ENCODE assay signal across 2 cellular contexts in the genomic region with DNA sequence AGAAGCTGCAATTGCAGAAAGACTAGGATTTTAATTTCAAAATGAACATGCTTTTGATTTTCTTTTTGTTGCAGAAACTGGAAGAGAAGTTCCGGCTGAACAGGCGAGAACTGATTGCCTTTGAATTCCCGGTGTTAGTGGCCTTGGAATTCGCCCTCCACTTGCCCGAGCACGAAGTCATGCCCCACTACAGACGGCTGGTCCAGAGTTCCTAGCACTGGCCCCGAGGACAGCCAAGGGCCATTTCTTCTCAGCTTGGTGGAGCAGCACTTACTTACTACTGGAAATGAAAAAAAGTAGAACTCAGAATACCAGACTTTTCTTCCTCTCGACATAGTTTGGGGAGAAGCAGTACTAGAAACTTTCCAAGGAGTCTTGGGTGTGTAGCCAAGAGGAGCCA.
TF ChIP-seq lines count a peak whose summit lies in the region.

No MANE protein-coding gene starts in this region.

TF ChIP-seq in IMR-90, 13 proteins besides CTCF, POLR2A, EP300 and RAD21:
- TF ChIP-seq, protein P1, sequence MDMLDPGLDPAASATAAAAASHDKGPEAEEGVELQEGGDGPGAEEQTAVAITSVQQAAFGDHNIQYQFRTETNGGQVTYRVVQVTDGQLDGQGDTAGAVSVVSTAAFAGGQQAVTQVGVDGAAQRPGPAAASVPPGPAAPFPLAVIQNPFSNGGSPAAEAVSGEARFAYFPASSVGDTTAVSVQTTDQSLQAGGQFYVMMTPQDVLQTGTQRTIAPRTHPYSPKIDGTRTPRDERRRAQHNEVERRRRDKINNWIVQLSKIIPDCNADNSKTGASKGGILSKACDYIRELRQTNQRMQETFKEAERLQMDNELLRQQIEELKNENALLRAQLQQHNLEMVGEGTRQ (IDR thresholded peaks at IDR 0.05; ENCODE audit: low read depth, low read length): no peak
- TF ChIP-seq, protein P2, sequence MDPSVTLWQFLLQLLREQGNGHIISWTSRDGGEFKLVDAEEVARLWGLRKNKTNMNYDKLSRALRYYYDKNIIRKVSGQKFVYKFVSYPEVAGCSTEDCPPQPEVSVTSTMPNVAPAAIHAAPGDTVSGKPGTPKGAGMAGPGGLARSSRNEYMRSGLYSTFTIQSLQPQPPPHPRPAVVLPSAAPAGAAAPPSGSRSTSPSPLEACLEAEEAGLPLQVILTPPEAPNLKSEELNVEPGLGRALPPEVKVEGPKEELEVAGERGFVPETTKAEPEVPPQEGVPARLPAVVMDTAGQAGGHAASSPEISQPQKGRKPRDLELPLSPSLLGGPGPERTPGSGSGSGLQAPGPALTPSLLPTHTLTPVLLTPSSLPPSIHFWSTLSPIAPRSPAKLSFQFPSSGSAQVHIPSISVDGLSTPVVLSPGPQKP (IDR thresholded peaks at IDR 0.05; ENCODE audit: borderline replicate concordance, low read depth, low read length): no peak
- no peak for TF ChIP-seq RCOR1 (IDR thresholded peaks at IDR 0.05; ENCODE audit: insufficient replicate concordance, low read length)
- no peak for TF ChIP-seq MAFK (IDR thresholded peaks at IDR 0.05; ENCODE audit: low read depth, low read length)
- no peak for TF ChIP-seq CEBPB (IDR thresholded peaks at IDR 0.05; ENCODE audit: low read depth, low read length)
- no peak for TF ChIP-seq MAZ (IDR thresholded peaks at IDR 0.05; ENCODE audit: borderline replicate concordance, low read depth, low read length)
- TF ChIP-seq FOS (IDR thresholded peaks at IDR 0.05; ENCODE audit: low read depth, low read length): no peak
- no peak for TF ChIP-seq MXI1 (IDR thresholded peaks at IDR 0.05; ENCODE audit: borderline replicate concordance, low read depth, low read length)
- TF ChIP-seq NFE2L2 (IDR thresholded peaks at IDR 0.05; ENCODE audit: low read depth, low read length): no peak
- TF ChIP-seq SMC3 (IDR thresholded peaks at IDR 0.05; ENCODE audit: low read depth, low read length): no peak

TF ChIP-seq in K562, 482 proteins besides CTCF, POLR2A, EP300 and RAD21:
- TF ChIP-seq MYC (IDR thresholded peaks at IDR 0.05; ENCODE audit: low read depth, low read length) (no peak), MYC (CRISPR knock-in tag; IDR thresholded peaks at IDR 0.05; ENCODE audit: borderline replicate concordance, low read depth) (no peak), ZNF12 (CRISPR knock-in tag; IDR thresholded peaks at IDR 0.05) (peak; percentile 82)
